ENCODE assay signal across 16 cellular contexts in the genomic region with DNA sequence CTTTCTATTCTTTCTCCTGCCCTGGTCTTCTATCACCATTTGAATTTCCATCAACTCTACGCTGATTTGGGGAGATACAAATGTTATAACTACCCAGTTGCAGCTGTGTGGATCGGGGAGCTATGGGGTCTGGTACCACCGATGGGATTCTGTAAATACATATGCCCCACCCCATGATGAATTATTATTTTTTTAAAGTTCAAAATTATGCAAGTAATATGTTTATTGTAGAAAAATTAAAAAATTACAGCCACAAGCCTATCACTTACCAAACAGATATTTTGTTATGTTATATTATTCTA. TPM values are rescaled to one million over a fixed set of nuclear protein-coding genes. Genes with fewer than 3 reads are reported as not detected.
A peak's percentile ranks its signal among the peaks of the same experiment; 100 is the strongest.
DNase-seq lines count a peak whose midpoint lies in the region; ATAC-seq, FAIRE-seq and TF ChIP-seq lines count a peak whose summit lies in the region.
"Had no signal": no experiment of that assay in that cellular context is flagged by ENCODE, and none has a peak within 500 bp of the region (broad histone marks: within the 10 kb centered on the region; RNA-seq: fewer than 3 reads in every experiment).

No MANE protein-coding gene starts in this region.

- H3K4me3 ChIP-seq in mammary epithelial cell (replicated peaks in 1 of 3; ENCODE audit: insufficient read depth in 1 of 3, low read depth in 2 of 3, low read length in 3 of 3) (no peak overlapping the region), breast epithelium (no peak overlapping the region), GM12878 (no peak overlapping the region), foreskin fibroblast (ENCODE audit: low read depth in 1 of 2, low read length in 2 of 2) (no peak overlapping the region)
- H3K4me3 ChIP-seq: right atrium auricular region, tibial artery had no signal

- BruUV-seq in mammary epithelial cell (replicated peaks; lab: Mats Ljungman, UMichigan) (no TSS peak), GM12878 (replicated peaks; lab: Mats Ljungman, UMichigan) (no TSS peak)

- TF ChIP-seq POLR2A in breast epithelium (IDR thresholded peaks at IDR 0.05) (no peak), GM12878 (IDR thresholded peaks at IDR 0.05; ENCODE audit: low read depth, low read length) (no peak)

- H3K79me2 ChIP-seq in mammary epithelial cell (ENCODE audit: insufficient read depth, low read length) (no peaks in the 10 kb centered on the region), GM12878 (ENCODE audit: control insufficient read depth, insufficient read depth, low read length) (no peaks in the 10 kb centered on the region)

- no peak overlapping the region for H3K4me3 Mint-ChIP-seq in osteocyte (ENCODE audit: unreplicated experiment)
- H3K4me3 Mint-ChIP-seq: activated CD4-positive, alpha-beta memory T cell treated with anti-CD3 and anti-CD28 coated beads for 36 hours; activated naive CD4-positive, alpha-beta T cell treated with anti-CD3 and anti-CD28 coated beads, Interleukin-2, amount 50 U/mL, for 24 hours; stimulated activated memory B cell treated with anti-CD40 and anti-IgM and Interleukin-4, amounts not matched to agents 10 μg/mL and 1 μg/mL and 100 μg/mL, for 72 hours had no signal

- H3K36me3 ChIP-seq in mammary epithelial cell (ENCODE audit: insufficient read depth, low read length), result no peaks in the 10 kb centered on the region
- H3K36me3 ChIP-seq in breast epithelium, result no peaks in the 10 kb centered on the region
- H3K36me3 ChIP-seq in GM12878 (ENCODE audit: control insufficient read depth in 2 of 2, insufficient read depth in 2 of 2, low read length in 1 of 2), result no peaks in the 10 kb centered on the region
- H3K36me3 ChIP-seq: right atrium auricular region, tibial artery, WERI-Rb-1 had no signal

- in situ Hi-C loops in mammary epithelial cell (cut with MboI; ENCODE audit: low sequenced_read_pairs in 2 of 2) (loop anchor here (5.0 to 10.0 kb wide), 2 partner anchors 83 to 135 kb away; no protein-coding TSS in a partner anchor), GM12878 (cut with MboI) (loop anchor here (5.0 kb wide), 1 partner anchor 135 kb away; no protein-coding TSS in a partner anchor)

- intact Hi-C loops in mammary epithelial cell (cut with micrococcal nuclease), result loop anchor here (1.0 to 2.0 kb wide), 5 partner anchors 59 to 231 kb away; no protein-coding TSS in a partner anchor
- intact Hi-C loops in breast epithelium (cut with DNase I; ENCODE audit: low total_unique reads), result no loop called here
- intact Hi-C loops in GM12878 (cut with micrococcal nuclease; ENCODE audit: unreplicated experiment), result loop anchor here (1.0 to 5.0 kb wide), 3 partner anchors 80 to 231 kb away; no protein-coding TSS in a partner anchor

- SMC1A ChIA-PET in GM12878 (lab: Charles Lee; ENCODE audit: uncharacterized antibody, unreplicated experiment), result interaction anchor here (0.7 to 4.6 kb wide), 28 partner anchors 10 to 492 kb away, joined by 3 to 47 read pairs (median 4); no protein-coding TSS in a partner anchor

- dilution Hi-C loops in mammary epithelial cell (cut with HindIII; ENCODE audit: low sequenced_read_pairs), result no loop called here

- no peak overlapping the region for H3K27ac Mint-ChIP-seq in osteocyte (ENCODE audit: unreplicated experiment)
- H3K27ac Mint-ChIP-seq: activated CD4-positive, alpha-beta memory T cell treated with anti-CD3 and anti-CD28 coated beads for 36 hours; activated naive CD4-positive, alpha-beta T cell treated with anti-CD3 and anti-CD28 coated beads, Interleukin-2, amount 50 U/mL, for 24 hours; stimulated activated memory B cell treated with anti-CD40 and anti-IgM and Interleukin-4, amounts not matched to agents 10 μg/mL and 1 μg/mL and 100 μg/mL, for 72 hours had no signal

- H3K9me3 ChIP-seq in mammary epithelial cell (replicated peaks; ENCODE audit: insufficient read depth, low read length) (no peaks in the 10 kb centered on the region), breast epithelium (no peaks in the 10 kb centered on the region), GM12878 (replicated peaks; ENCODE audit: control insufficient read depth, insufficient read depth, low read length) (no peaks in the 10 kb centered on the region)
- H3K9me3 ChIP-seq: right atrium auricular region, tibial artery had no signal

- POLR2A ChIA-PET in GM12878 (lab: Charles Lee), result interaction anchor here (0.6 to 1.2 kb wide), 3 partner anchors 85 to 395 kb away, joined by 3 to 5 read pairs (median 3); no protein-coding TSS in a partner anchor

- no peak for TF ChIP-seq EP300 in GM12878 (IDR thresholded peaks at IDR 0.05; ENCODE audit: borderline replicate concordance in 1 of 2, control insufficient read depth in 1 of 2, low read depth in 2 of 2, low read length in 2 of 2)

- WGBS in mammary epithelial cell (ENCODE audit: low coverage, missing lambda C conversion rate), result 55% methylated on average over 3 of the region's 3 CpGs
- 53% methylated on average over 3 of the region's 3 CpGs for WGBS in GM12878 (ENCODE audit: insufficient coverage, insufficient replicate concordance, low lambda C conversion rate, missing lambda C conversion rate)

- TF ChIP-seq RAD21 in GM12878 (IDR thresholded peaks at IDR 0.05; ENCODE audit: insufficient read depth, low read depth, low read length), result no peak

- TF ChIP-seq CTCF in mammary epithelial cell (conservative IDR thresholded peaks at IDR 0.05 in 1 of 2, IDR thresholded peaks at IDR 0.05 in 1 of 2; ENCODE audit: extremely low read depth in 1 of 2, insufficient read depth in 1 of 2, low read depth in 1 of 2, low read length in 2 of 2), result no peak
- TF ChIP-seq CTCF in breast epithelium (IDR thresholded peaks at IDR 0.05), result peak in 1 of 3 donors; percentile 5
- TF ChIP-seq CTCF in LNCAP (IDR thresholded peaks at IDR 0.05), result peak; percentile 7
- TF ChIP-seq CTCF in GM12878 (IDR thresholded peaks at IDR 0.05 in 2 of 3, conservative IDR thresholded peaks at IDR 0.05 in 1 of 3; ENCODE audit: control insufficient read depth in 2 of 3, extremely low read depth in 1 of 3, insufficient read depth in 1 of 3, low read depth in 3 of 3, low read length in 3 of 3), result no peak
- TF ChIP-seq CTCF in osteocyte (IDR thresholded peaks at IDR 0.05), result peak; percentile 39
- no peak for TF ChIP-seq CTCF in foreskin fibroblast (IDR thresholded peaks at IDR 0.05; ENCODE audit: low read depth, low read length)

- no peak overlapping the region for H3K27ac ChIP-seq in mammary epithelial cell (ENCODE audit: insufficient read depth, low read depth, low read length)
- no peak overlapping the region for H3K27ac ChIP-seq in breast epithelium
- no peak overlapping the region for H3K27ac ChIP-seq in GM12878 (ENCODE audit: control insufficient read depth, insufficient read depth)
- H3K27ac ChIP-seq: right atrium auricular region, tibial artery, WERI-Rb-1 had no signal

- H4K20me1 ChIP-seq in mammary epithelial cell (ENCODE audit: insufficient read depth, low read length) (no peaks in the 10 kb centered on the region), GM12878 (ENCODE audit: control insufficient read depth, insufficient read depth) (no peaks in the 10 kb centered on the region)

- H3K4me1 ChIP-seq in mammary epithelial cell (ENCODE audit: insufficient read depth, low read length) (peaks cover 3% of the 10 kb centered on the region), breast epithelium (no peaks in the 10 kb centered on the region), GM12878 (ENCODE audit: control insufficient read depth, insufficient read depth, low read length) (no peaks in the 10 kb centered on the region; the same call in 1 of the 2 replicates)
- H3K4me1 ChIP-seq: tibial artery had no signal

- peak overlapping the region; percentile 36 for H3K4me2 ChIP-seq in mammary epithelial cell (ENCODE audit: insufficient read depth, low read depth, low read length)
- H3K4me2 ChIP-seq in GM12878 (ENCODE audit: control insufficient read depth, insufficient read depth), result no peak overlapping the region

- CTCF ChIA-PET in mammary epithelial cell (lab: Charles Lee; ENCODE audit: low non-redundant PET) (interaction anchor here (0.8 to 1.4 kb wide), 5 partner anchors 14 to 136 kb away, joined by 3 to 17 read pairs (median 9); no protein-coding TSS in a partner anchor), GM12878 (lab: Yijun Ruan, JAX) (interaction anchor here (0.6 to 4.9 kb wide), 63 partner anchors 8 to 1473 kb away, joined by 3 to 117 read pairs (median 4); no protein-coding TSS in a partner anchor)

- DNase-seq in mammary epithelial cell (no peak), breast epithelium (ENCODE audit: low spot score in 2 of 2) (no peak), GM12878 (ENCODE audit: low read depth, low spot score) (no peak), osteocyte (ENCODE audit: extremely low spot score, unreplicated experiment) (no peak), T-helper 9 cell (no peak), AG08396 (ENCODE audit: low spot score) (no peak), foreskin fibroblast (no peak)
- DNase-seq: cortex of kidney had no signal

- no peak for FAIRE-seq in GM12878 (lab: Jason Lieb, UNC)

- ATAC-seq in GM12878, result no peak

- H2AFZ ChIP-seq in mammary epithelial cell (ENCODE audit: low read depth, low read length) (no peak overlapping the region), GM12878 (ENCODE audit: control insufficient read depth, low read depth, low read length) (no peak overlapping the region)

- no peak overlapping the region for H3K9ac ChIP-seq in mammary epithelial cell (ENCODE audit: insufficient read depth, low read length)
- H3K9ac ChIP-seq in GM12878 (ENCODE audit: control insufficient read depth, insufficient read depth, low read length), result no peak overlapping the region

- H3K9me3 Mint-ChIP-seq in osteocyte (ENCODE audit: unreplicated experiment), result no peaks in the 10 kb centered on the region
- H3K9me3 Mint-ChIP-seq: activated CD4-positive, alpha-beta memory T cell treated with anti-CD3 and anti-CD28 coated beads for 36 hours; activated naive CD4-positive, alpha-beta T cell treated with anti-CD3 and anti-CD28 coated beads, Interleukin-2, amount 50 U/mL, for 24 hours; CD8-positive, alpha-beta memory T cell; stimulated activated memory B cell treated with anti-CD40 and anti-IgM and Interleukin-4, amounts not matched to agents 10 μg/mL and 1 μg/mL and 100 μg/mL, for 72 hours had no signal

- RAD21 ChIA-PET in GM12878 (lab: Charles Lee; ENCODE audit: unreplicated experiment), result interaction anchor here (0.6 to 3.0 kb wide), 33 partner anchors 11 to 388 kb away, joined by 3 to 44 read pairs (median 4); no protein-coding TSS in a partner anchor

- H3K4me1 Mint-ChIP-seq in osteocyte (ENCODE audit: unreplicated experiment), result peaks cover 6% of the 10 kb centered on the region

- no peaks in the 10 kb centered on the region for H3K27me3 ChIP-seq in mammary epithelial cell (ENCODE audit: insufficient read depth, low read length)
- no peaks in the 10 kb centered on the region for H3K27me3 ChIP-seq in breast epithelium
- H3K27me3 ChIP-seq in GM12878 (replicated peaks in 1 of 2; ENCODE audit: control insufficient read depth in 2 of 2, insufficient read depth in 2 of 2, low read length in 1 of 2), result peaks cover 0 to 2% of the 10 kb centered on the region in 2 experiments; a peak in 1 of 4 replicates
- H3K27me3 ChIP-seq: right atrium auricular region had no signal

- peaks cover 14% of the 10 kb centered on the region for H3K27me3 Mint-ChIP-seq in osteocyte (ENCODE audit: unreplicated experiment)

- H3K36me3 Mint-ChIP-seq in osteocyte (ENCODE audit: unreplicated experiment), result no peaks in the 10 kb centered on the region
- H3K36me3 Mint-ChIP-seq: activated CD4-positive, alpha-beta memory T cell treated with anti-CD3 and anti-CD28 coated beads for 36 hours; activated naive CD4-positive, alpha-beta T cell treated with anti-CD3 and anti-CD28 coated beads, Interleukin-2, amount 50 U/mL, for 24 hours; stimulated activated memory B cell treated with anti-CD40 and anti-IgM and Interleukin-4, amounts not matched to agents 10 μg/mL and 1 μg/mL and 100 μg/mL, for 72 hours had no signal

RNA-seq across cellular contexts. Expression of gene CLMP, which starts 52.4 kb away (rescaled TPM):
- total RNA-seq in mammary epithelial cell (100 to 1,000 TPM; 110 to 175 TPM), breast epithelium (100 to 1,000 TPM in 1 of 3 donors, 10 to 100 TPM in 2; 70.8 to 241 (median 82.9) TPM), GM12878 (2014; rRNA removed) (0.22 TPM in 1 of 2 replicates, not detected in the other), GM12878 (2014; rRNA removed; fragmentation: Illumina TruSeq; extraction: Trizol) (0.05 TPM in 1 of 2 replicates, not detected in the other), GM12878 (2021) (0.19 and 0.21 TPM in 2 replicates), osteocyte (22.7 and 24.8 TPM in 2 replicates)
- polyA plus RNA-seq in mammary epithelial cell (95.5 TPM), GM12878 (2011; rRNA removed) (not detected in 2 replicates), GM12878 (2014; fragmentation: Illumina TruSeq; extraction: Trizol) (not detected in 2 replicates), GM12878 (2014; fragmentation: Nextera tagmentation; extraction: Ambion mirVana) (under 1 TPM; 0.11 to 0.29 TPM), GM12878 (2014; rRNA removed) (0.01 and 0.03 TPM in 2 replicates), GM12878 (2016; fragmentation: Nextera tagmentation; extraction: Ambion mirVana) (under 1 TPM; 0.20 to 0.71 TPM)
- polyA minus RNA-seq in mammary epithelial cell, result 121 TPM
- total RNA-seq in GM12878 (2013; cell fraction: nucleolus; rRNA removed), result 0.23 TPM in 1 of 2 replicates, not detected in the other
- polyA plus RNA-seq in GM12878 (2011; ENCODE audit: low read depth), result not detected
- polyA plus RNA-seq in GM12878 (2011; cell fraction: cytosol; rRNA removed), result not detected in 2 replicates
- polyA plus RNA-seq in GM12878 (2011; cell fraction: nucleus; rRNA removed), result not detected in 2 replicates
- polyA plus RNA-seq in GM12878 (2012), result 0.06 TPM in 1 of 2 replicates, not detected in the other
- polyA minus RNA-seq in GM12878 (2011; rRNA and poly(A)+ RNA removed), result not detected in 2 replicates
- polyA minus RNA-seq in GM12878 (2011; cell fraction: cytosol; rRNA and poly(A)+ RNA removed), result 0.31 and 0.80 TPM in 2 replicates
- not detected in 2 replicates for polyA minus RNA-seq in GM12878 (2011; cell fraction: nucleus; rRNA and poly(A)+ RNA removed)

Comparison
In these comparisons a context has a peak if more than half of its experiments do, and no peak if none do; other contexts are left out.
1. CTCF ChIP-seq: peak in LNCAP (single experiment) and osteocyte (single experiment); none in mammary epithelial cell (0 of 2), GM12878 (0 of 3) and foreskin fibroblast (single experiment).
2. RNA of gene CLMP, which starts 52.4 kb away (total RNA-seq): 110 to 175 TPM in mammary epithelial cell, 70.8 to 241 TPM in breast epithelium and 22.7 to 24.8 TPM in osteocyte; 0.05 to 0.23 TPM in GM12878; every median in the first group is over 10 times any median in the second.